23 cellular contexts compared by ENCODE assay signal in genomic region chr6:35230950-35231349, GRCh38. TPM values are rescaled to one million over a fixed set of nuclear protein-coding genes. Genes with fewer than 3 reads are reported as not detected.
DNase-seq lines count a peak whose midpoint lies in the region; ATAC-seq lines count a peak whose summit lies in the region.
"Had no signal": no experiment of that assay in that cellular context is flagged by ENCODE, and none has a peak within 500 bp of the region (broad histone marks: within the 10 kb centered on the region; RNA-seq: fewer than 3 reads in every experiment).

No MANE protein-coding gene starts in this region.

- DNase-seq in NCI-H2029 treated with DMSO at 0.1 percent for 48 hours (lab: John Stamatoyannopoulos, UW), result peak; percentile 27
- no peak for DNase-seq in NCI-H2029 (lab: John Stamatoyannopoulos, UW)
- peak; percentile 88 for DNase-seq in cardiac septum (ENCODE audit: low spot score)
- DNase-seq in midbrain (lab: John Stamatoyannopoulos, UW), result peak; percentile 43
- peak; percentile 82 for DNase-seq in ureter (ENCODE audit: low spot score)
- DNase-seq in CD4-positive, alpha-beta memory T cell, result no peak
- no peak for DNase-seq in stimulated activated CD8-positive, alpha-beta memory T cell treated with anti-CD3 and anti-CD28 coated beads, Interleukin-4, amount 100 ng/mL, for 48 hours
- DNase-seq in stimulated activated naive CD8-positive, alpha-beta T cell treated with anti-CD3 and anti-CD28 coated beads, Interleukin-15, amount 100 ng/mL, for 72 hours, result no peak
- DNase-seq: activated CD4-positive, alpha-beta T cell treated with anti-CD3 and anti-CD28 coated beads, Interleukin-2, amount 50 U/mL, for 4 hours; activated naive CD4-positive, alpha-beta T cell treated with Interleukin-2 at 50 U/mL for 16 hours; activated T-cell treated with anti-CD3 and anti-CD28 coated beads, Interleukin-2, amount 50 U/mL, for 1 hour; AML-193; COR-L47; foreskin keratinocyte; GM23248; NCI-H1417; NCI-H774; occipital lobe; SJCRH30; stimulated activated naive CD4-positive, alpha-beta T cell; upper lobe of right lung had no signal

- no peak overlapping the region for H3K4me3 ChIP-seq in CD4-positive, alpha-beta memory T cell (ENCODE audit: low read length in 2 of 2)
- H3K4me3 ChIP-seq: GM23248, SJCRH30, upper lobe of right lung had no signal

- H3K27ac Mint-ChIP-seq in CD4-positive, alpha-beta memory T cell, result no peak overlapping the region
- no peak overlapping the region for H3K27ac Mint-ChIP-seq in stimulated activated naive CD8-positive, alpha-beta T cell treated with anti-CD3 and anti-CD28 coated beads, Interleukin-15, amount 100 ng/mL, for 72 hours

- no peaks in the 10 kb centered on the region for H3K4me1 ChIP-seq in CD4-positive, alpha-beta memory T cell (ENCODE audit: insufficient read depth, low read length)
- H3K4me1 ChIP-seq: foreskin keratinocyte, SJCRH30, upper lobe of right lung had no signal

- no peaks in the 10 kb centered on the region for H3K27me3 ChIP-seq in CD4-positive, alpha-beta memory T cell (ENCODE audit: insufficient read depth, low read length)
- H3K27me3 ChIP-seq: foreskin keratinocyte, SJCRH30, upper lobe of right lung had no signal

- peaks cover 0 to 2% (median 0%) of the 10 kb centered on the region in 4 donors for H3K4me1 Mint-ChIP-seq in CD4-positive, alpha-beta memory T cell
- no peaks in the 10 kb centered on the region for H3K4me1 Mint-ChIP-seq in stimulated activated naive CD8-positive, alpha-beta T cell treated with anti-CD3 and anti-CD28 coated beads, Interleukin-15, amount 100 ng/mL, for 72 hours

- H3K9me3 ChIP-seq in CD4-positive, alpha-beta memory T cell (ENCODE audit: control insufficient read depth in 1 of 2, low read length in 2 of 2), result no peaks in the 10 kb centered on the region
- H3K9me3 ChIP-seq: upper lobe of right lung had no signal

- H3K4me3 Mint-ChIP-seq in CD4-positive, alpha-beta memory T cell, result no peak overlapping the region
- H3K4me3 Mint-ChIP-seq in stimulated activated naive CD8-positive, alpha-beta T cell treated with anti-CD3 and anti-CD28 coated beads, Interleukin-15, amount 100 ng/mL, for 72 hours, result no peak overlapping the region

- CTCF ChIA-PET in CD4-positive, alpha-beta memory T cell (lab: Charles Lee; ENCODE audit: partially characterized antibody), result interaction anchor here (1.7 to 4.8 kb wide), 2 partner anchors 10 to 26 kb away, joined by 4 to 26 read pairs; no protein-coding TSS in a partner anchor

- no peaks in the 10 kb centered on the region for H3K9me3 Mint-ChIP-seq in CD4-positive, alpha-beta memory T cell
- no peaks in the 10 kb centered on the region for H3K9me3 Mint-ChIP-seq in stimulated activated naive CD8-positive, alpha-beta T cell treated with anti-CD3 and anti-CD28 coated beads, Interleukin-15, amount 100 ng/mL, for 72 hours

- POLR2A ChIA-PET in CD4-positive, alpha-beta memory T cell (lab: Charles Lee; ENCODE audit: partially characterized antibody), result no interaction called here

- intact Hi-C loops in cardiac septum (cut with DNase I), result no loop called here
- intact Hi-C loops in CD4-positive, alpha-beta memory T cell (cut with micrococcal nuclease), result no loop called here

- peaks cover 0 to 8% of the 10 kb centered on the region in 2 donors for H3K36me3 Mint-ChIP-seq in CD4-positive, alpha-beta memory T cell

- H3K27ac ChIP-seq in CD4-positive, alpha-beta memory T cell (ENCODE audit: low read depth, low read length), result no peak overlapping the region
- H3K27ac ChIP-seq: 22Rv1, foreskin keratinocyte, GM23248, SJCRH30, upper lobe of right lung had no signal

- no peak for ATAC-seq in stimulated activated naive CD8-positive, alpha-beta T cell treated with anti-CD3 and anti-CD28 coated beads, Interleukin-15, amount 100 ng/mL, for 72 hours
- ATAC-seq: foreskin keratinocyte, upper lobe of right lung had no signal

- H3K36me3 ChIP-seq in CD4-positive, alpha-beta memory T cell (ENCODE audit: insufficient read depth, low read length), result no peaks in the 10 kb centered on the region
- H3K36me3 ChIP-seq: SJCRH30, upper lobe of right lung had no signal

- H3K27me3 Mint-ChIP-seq in CD4-positive, alpha-beta memory T cell, result no peaks in the 10 kb centered on the region
- no peaks in the 10 kb centered on the region for H3K27me3 Mint-ChIP-seq in stimulated activated naive CD8-positive, alpha-beta T cell treated with anti-CD3 and anti-CD28 coated beads, Interleukin-15, amount 100 ng/mL, for 72 hours

RNA-seq across cellular contexts. Expression of gene SCUBE3, which starts 17.2 kb away (rescaled TPM):
- total RNA-seq in cardiac septum (5.2 TPM), ureter (10.0 TPM)
- total RNA-seq in CD4-positive, alpha-beta memory T cell, result not detected
- under 1 TPM; 0.03 to 0.08 TPM for polyA plus RNA-seq in CD4-positive, alpha-beta memory T cell
- total RNA-seq: foreskin keratinocyte; T-helper 1 cell treated with Interleukin-12 subunit alpha and Interleukin-12 subunit beta and Interleukin-4 antibody, amounts not matched to agents 30 ng/mL and 1 ng/mL, for 36 hours had no signal

RNA-seq across cellular contexts. Expression of gene ZNF76, which starts 28.6 kb away (rescaled TPM):
- total RNA-seq in cardiac septum, result 39.9 TPM
- total RNA-seq in ureter, result 53.4 TPM
- total RNA-seq in CD4-positive, alpha-beta memory T cell, result 100 to 1,000 TPM in 1 of 2 experiments, 10 to 100 TPM in 1; 97.5 to 106 TPM
- polyA plus RNA-seq in CD4-positive, alpha-beta memory T cell, result 10 to 100 TPM; 26.3 to 31.5 TPM

Comparison
In these comparisons a context has a peak if more than half of its experiments do, and no peak if none do; other contexts are left out.
1. DNase-seq: peak in NCI-H2029 treated with DMSO at 0.1 percent for 48 hours (single experiment), cardiac septum (single experiment), midbrain (single experiment) and ureter (single experiment); none in NCI-H2029 (single experiment), CD4-positive, alpha-beta memory T cell (0 of 5), stimulated activated CD8-positive, alpha-beta memory T cell treated with anti-CD3 and anti-CD28 coated beads, Interleukin-4, amount 100 ng/mL, for 48 hours (single experiment) and stimulated activated naive CD8-positive, alpha-beta T cell treated with anti-CD3 and anti-CD28 coated beads, Interleukin-15, amount 100 ng/mL, for 72 hours (0 of 2).